Comparison of ENCODE assay signal across 9 cellular contexts in the genomic region with DNA sequence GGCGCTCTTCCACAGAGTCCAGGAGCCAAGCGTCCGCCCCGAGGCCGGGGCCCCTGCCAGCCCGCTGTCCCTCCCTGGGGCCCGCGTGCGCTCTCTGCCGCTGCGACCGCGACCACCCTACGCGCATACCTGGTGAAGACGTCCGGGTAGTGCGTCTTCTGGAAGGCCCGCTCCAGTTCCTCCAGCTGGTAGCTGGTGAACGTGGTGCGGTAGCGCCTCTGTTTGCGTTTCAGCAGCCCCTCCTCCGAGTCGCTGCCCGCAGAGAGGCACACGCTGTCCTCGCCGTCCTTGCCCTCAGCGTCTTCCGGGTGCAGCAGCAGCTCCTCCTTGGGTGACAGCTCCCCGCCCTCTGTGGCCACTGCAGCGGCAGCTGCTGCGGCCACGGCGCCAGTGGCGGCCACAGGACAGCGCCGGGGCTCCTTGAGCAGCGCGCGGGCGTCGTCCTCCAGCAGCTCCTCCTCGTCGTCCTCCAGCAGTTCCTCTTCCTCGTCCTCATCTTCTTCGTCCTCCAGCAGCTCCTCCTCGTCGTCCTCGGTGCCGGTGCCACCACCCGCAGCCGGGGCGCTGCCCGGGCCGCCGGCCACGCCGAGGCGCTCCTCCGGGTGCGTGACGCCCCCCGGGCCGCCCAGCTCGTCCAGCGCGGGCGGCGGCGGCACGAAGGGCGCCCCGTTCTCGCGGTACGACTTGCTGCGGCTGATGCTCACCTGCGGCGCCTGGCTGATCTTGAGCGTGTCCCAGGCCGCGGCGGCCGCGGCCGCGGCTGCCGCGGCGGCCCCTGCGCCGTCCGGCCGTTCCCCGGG. TPM values are rescaled to one million over a fixed set of nuclear protein-coding genes. Genes with fewer than 3 reads are reported as not detected.
DNase-seq lines count a peak whose midpoint lies in the region; ATAC-seq and TF ChIP-seq lines count a peak whose summit lies in the region.
"Had no signal": no experiment of that assay in that cellular context is flagged by ENCODE, and none has a peak within 500 bp of the region (broad histone marks: within the 10 kb centered on the region; RNA-seq: fewer than 3 reads in every experiment).

No MANE protein-coding gene starts in this region.

- H2AFZ ChIP-seq in GM23338: no peak overlapping the region

- CTCF ChIA-PET in activated B cell treated with CpG ODN at 0.5 μM for 24 hours (lab: Charles Lee): interaction anchor here (1.1 kb wide), 1 partner anchor 174 kb away, joined by 3 read pairs; no protein-coding TSS in a partner anchor

- H3K36me3 Mint-ChIP-seq in GM23338 (ENCODE audit: low read depth) (no peaks in the 10 kb centered on the region), activated B cell treated with CpG ODN at 0.5 μM for 24 hours (ENCODE audit: low read depth) (no peaks in the 10 kb centered on the region)

- H4K20me1 ChIP-seq in BLaER1: peaks cover 99% of the 10 kb centered on the region
- H4K20me1 ChIP-seq in GM23338 (replicated peaks; ENCODE audit: insufficient read depth): no peaks in the 10 kb centered on the region

- H3K79me2 ChIP-seq in GM23338 (replicated peaks; ENCODE audit: insufficient read depth): no peaks in the 10 kb centered on the region

- H3K27ac Mint-ChIP-seq in GM23338 (no peak overlapping the region), activated B cell treated with CpG ODN at 0.5 μM for 24 hours (no peak overlapping the region)

- H3K27me3 Mint-ChIP-seq in GM23338 (ENCODE audit: insufficient read depth, low read depth, poor library complexity) (peaks cover 95% of the 10 kb centered on the region), activated B cell treated with CpG ODN at 0.5 μM for 24 hours (peaks cover 24% of the 10 kb centered on the region)

- H3K9ac ChIP-seq in BLaER1: no peak overlapping the region

- H3K9me3 ChIP-seq in BLaER1 (peaks cover 18% of the 10 kb centered on the region), mucosa of descending colon (no peaks in the 10 kb centered on the region)

- ATAC-seq in GM23338 (peak; percentile 3; the same call in 2 of the 3 replicates), activated B cell treated with CpG ODN at 0.5 μM for 24 hours (ENCODE audit: low read depth) (no peak), mucosa of descending colon (peak; percentile 47), GM19452 (IDR thresholded peaks at IDR 0.05; ENCODE audit: unreplicated experiment) (no peak), HG03175 (IDR thresholded peaks at IDR 0.05; ENCODE audit: unreplicated experiment) (no peak)

- H3K4me1 ChIP-seq in BLaER1: peaks cover 15% of the 10 kb centered on the region
- peaks cover 45% of the 10 kb centered on the region; the same call in 1 of the 2 replicates for H3K4me1 ChIP-seq in GM23338 (ENCODE audit: insufficient read depth)
- H3K4me1 ChIP-seq in mucosa of descending colon (ENCODE audit: low read depth): no peaks in the 10 kb centered on the region

- H3F3A ChIP-seq in GM23338 (replicated peaks; ENCODE audit: low read depth): 0 out of 2 replicates have a peak, but pooled peaks cover 2% of the 10 kb centered on the region

- peak overlapping the region; percentile 49 for H3K4me3 ChIP-seq in BLaER1
- H3K4me3 ChIP-seq in GM23338: peak overlapping the region; percentile 38; the same call in 1 of the 2 replicates
- H3K4me3 ChIP-seq in mucosa of descending colon: no peak overlapping the region

- peaks cover 19% of the 10 kb centered on the region for H3K4me1 Mint-ChIP-seq in GM23338
- peaks cover 15% of the 10 kb centered on the region for H3K4me1 Mint-ChIP-seq in activated B cell treated with CpG ODN at 0.5 μM for 24 hours

- H3K36me3 ChIP-seq in BLaER1 (no peaks in the 10 kb centered on the region), GM23338 (ENCODE audit: insufficient read depth) (no peaks in the 10 kb centered on the region), mucosa of descending colon (ENCODE audit: low read depth) (no peaks in the 10 kb centered on the region)

- H3K27me3 ChIP-seq in BLaER1 (peaks cover 100% of the 10 kb centered on the region), GM23338 (ENCODE audit: insufficient read depth) (peaks cover 98% of the 10 kb centered on the region)

- no peaks in the 10 kb centered on the region for H3K9me2 ChIP-seq in GM23338 (ENCODE audit: insufficient read depth)

- H3K27ac ChIP-seq in BLaER1: no peak overlapping the region
- no peak overlapping the region for H3K27ac ChIP-seq in GM23338 (ENCODE audit: low read depth)

- no peak for DNase-seq in GM23338 (ENCODE audit: low spot score)
- DNase-seq in activated B cell treated with CpG ODN at 0.5 μM for 24 hours: no peak
- DNase-seq in mucosa of descending colon: no peak
- DNase-seq in posterior vena cava (ENCODE audit: low spot score): no peak
- no peak for DNase-seq in NCI-H2107 (lab: John Stamatoyannopoulos, UW)

- peak overlapping the region; percentile 40; the same call in 2 of the 3 replicates for H3K4me3 Mint-ChIP-seq in GM23338
- H3K4me3 Mint-ChIP-seq in activated B cell treated with CpG ODN at 0.5 μM for 24 hours: peak overlapping the region; percentile 73

- H3K4me2 ChIP-seq in BLaER1 (peak overlapping the region; percentile 59), GM23338 (peak overlapping the region; percentile 65; the same call in 1 of the 2 replicates)

- intact Hi-C loops in activated B cell treated with CpG ODN at 0.5 μM for 24 hours (cut with micrococcal nuclease): no loop called here
- intact Hi-C loops in mucosa of descending colon (cut with DNase I, micrococcal nuclease): no loop called here
- intact Hi-C loops in posterior vena cava (cut with DNase I): loop anchor here in 1 of 2 donors (1.0 kb wide), 1 partner anchor 18 kb away; no protein-coding TSS in a partner anchor

- H3K9me3 Mint-ChIP-seq in GM23338 (0 out of 3 replicates have a peak, but pooled peaks cover 3% of the 10 kb centered on the region), activated B cell treated with CpG ODN at 0.5 μM for 24 hours (no peaks in the 10 kb centered on the region)

- POLR2A ChIA-PET in activated B cell treated with CpG ODN at 0.5 μM for 24 hours (lab: Charles Lee): no interaction called here

- TF ChIP-seq CTCF in GM23338 (conservative IDR thresholded peaks at IDR 0.05; ENCODE audit: low read depth in 2 of 2): no peak
- no peak for TF ChIP-seq CTCF in activated B cell treated with CpG ODN at 0.5 μM for 24 hours (IDR thresholded peaks at IDR 0.05)
- no peak for TF ChIP-seq CTCF in mucosa of descending colon (IDR thresholded peaks at IDR 0.05)

TF ChIP-seq in GM23338, 12 proteins besides CTCF, POLR2A, EP300 and RAD21:
- TF ChIP-seq STAT1 (IDR thresholded peaks at IDR 0.05; ENCODE audit: unreplicated experiment) (no peak), NANOG (IDR thresholded peaks at IDR 0.05; ENCODE audit: borderline replicate concordance) (no peak), EZH2 (IDR thresholded peaks at IDR 0.05; ENCODE audit: low read depth, unreplicated experiment) (peak; percentile 65), JUNB (IDR thresholded peaks at IDR 0.05; ENCODE audit: unreplicated experiment) (no peak), EZH2phosphoT487 (IDR thresholded peaks at IDR 0.05; ENCODE audit: unreplicated experiment) (no peak), POLR2AphosphoS5 (IDR thresholded peaks at IDR 0.05; ENCODE audit: low read depth) (no peak)
- TF ChIP-seq, protein P1, sequence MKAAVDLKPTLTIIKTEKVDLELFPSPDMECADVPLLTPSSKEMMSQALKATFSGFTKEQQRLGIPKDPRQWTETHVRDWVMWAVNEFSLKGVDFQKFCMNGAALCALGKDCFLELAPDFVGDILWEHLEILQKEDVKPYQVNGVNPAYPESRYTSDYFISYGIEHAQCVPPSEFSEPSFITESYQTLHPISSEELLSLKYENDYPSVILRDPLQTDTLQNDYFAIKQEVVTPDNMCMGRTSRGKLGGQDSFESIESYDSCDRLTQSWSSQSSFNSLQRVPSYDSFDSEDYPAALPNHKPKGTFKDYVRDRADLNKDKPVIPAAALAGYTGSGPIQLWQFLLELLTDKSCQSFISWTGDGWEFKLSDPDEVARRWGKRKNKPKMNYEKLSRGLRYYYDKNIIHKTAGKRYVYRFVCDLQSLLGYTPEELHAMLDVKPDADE (IDR thresholded peaks at IDR 0.05): no peak

RNA-seq across cellular contexts. Expression of a gene that starts 2.8 kb away (rescaled TPM):
- total RNA-seq in GM23338 (2014; rRNA removed; shearing (Covaris generic)): not detected in 2 replicates
- 0.07 and 0.13 TPM in 2 replicates for polyA plus RNA-seq in GM23338 (2016; fragmentation: Nextera tagmentation; extraction: Ambion mirVana)
- total RNA-seq in activated B cell treated with CpG ODN at 0.5 μM for 24 hours (not detected in 2 replicates), mucosa of descending colon (1 to 10 TPM in 1 of 3 donors, under 1 TPM in 2; 0.13 to 1.0 (median 0.63) TPM), posterior vena cava (not detected)
- total RNA-seq: fibroblast of lung had no signal
- polyA plus RNA-seq: fibroblast of lung had no signal

Comparison
In these comparisons a context has a peak if more than half of its experiments do, and no peak if none do; other contexts are left out.
1. ATAC-seq: peak in GM23338 (single experiment) and mucosa of descending colon (single experiment); none in activated B cell treated with CpG ODN at 0.5 μM for 24 hours (single experiment), GM19452 (single experiment) and HG03175 (single experiment).